ENCODE assay signal across 2 cellular contexts in the genomic region with DNA sequence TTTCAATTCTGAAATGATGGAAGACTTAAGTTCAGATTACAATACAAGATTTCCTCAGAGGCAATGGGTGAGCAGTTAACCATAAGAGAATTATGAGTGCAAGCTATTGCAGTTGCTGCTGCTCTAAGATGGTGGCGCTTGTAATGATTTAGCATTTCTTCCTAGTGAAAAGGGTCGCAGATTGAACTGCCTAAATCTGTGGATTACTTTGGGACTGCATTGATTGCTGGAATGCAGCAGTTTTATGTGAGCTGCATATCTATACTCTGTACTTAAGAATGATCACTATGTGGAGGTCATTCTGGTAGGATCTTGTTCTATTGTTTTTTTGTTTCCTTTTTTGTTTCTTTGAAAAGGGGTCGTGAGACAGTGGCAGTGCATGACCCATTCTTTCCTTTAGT.
A peak's percentile ranks its signal among the peaks of the same experiment; 100 is the strongest.
TF ChIP-seq lines count a peak whose summit lies in the region.

No MANE protein-coding gene starts in this region.

TF ChIP-seq in H1, 55 proteins besides CTCF, POLR2A, EP300 and RAD21:
- TF ChIP-seq SP2 (IDR thresholded peaks at IDR 0.05; ENCODE audit: low read length): no peak
- no peak for TF ChIP-seq KDM1A (IDR thresholded peaks at IDR 0.05; ENCODE audit: borderline replicate concordance, low read length)
- peak; percentile 30; the same call in 1 of the 2 replicates for TF ChIP-seq TEAD4 (IDR thresholded peaks at IDR 0.05; ENCODE audit: low read depth, low read length)

TF ChIP-seq in neural cell, 6 proteins besides CTCF, POLR2A, EP300 and RAD21:
- TF ChIP-seq REST (IDR thresholded peaks at IDR 0.05; ENCODE audit: borderline replicate concordance): no peak
- no peak for TF ChIP-seq POLR2AphosphoS5 (IDR thresholded peaks at IDR 0.05)
- TF ChIP-seq SMC3 (conservative IDR thresholded peaks at IDR 0.05; ENCODE audit: poor library complexity): no peak
- no peak for TF ChIP-seq TAF1 (IDR thresholded peaks at IDR 0.05; ENCODE audit: low read depth)
- no peak for TF ChIP-seq EZH2 (IDR thresholded peaks at IDR 0.05; ENCODE audit: borderline replicate concordance, insufficient read depth, low read length, poor library complexity, severe bottlenecking)
- no peak for TF ChIP-seq MXI1 (conservative IDR thresholded peaks at IDR 0.05; ENCODE audit: poor library complexity, severe bottlenecking)
